3 cellular contexts compared by ENCODE assay signal in genomic region chr12:93039062-93039461, GRCh38.
TF ChIP-seq lines count a peak whose summit lies in the region.

No MANE protein-coding gene starts in this region.

TF ChIP-seq in GM23338, 12 proteins besides CTCF, POLR2A, EP300 and RAD21 (continued from another document):
- TF ChIP-seq REST (IDR thresholded peaks at IDR 0.05; ENCODE audit: unreplicated experiment) = no peak
- no peak for TF ChIP-seq ZNF331 (CRISPR knock-in tag; IDR thresholded peaks at IDR 0.05; ENCODE audit: low read depth)
- no peak for TF ChIP-seq STAT1 (IDR thresholded peaks at IDR 0.05; ENCODE audit: unreplicated experiment)
- TF ChIP-seq, protein P1, sequence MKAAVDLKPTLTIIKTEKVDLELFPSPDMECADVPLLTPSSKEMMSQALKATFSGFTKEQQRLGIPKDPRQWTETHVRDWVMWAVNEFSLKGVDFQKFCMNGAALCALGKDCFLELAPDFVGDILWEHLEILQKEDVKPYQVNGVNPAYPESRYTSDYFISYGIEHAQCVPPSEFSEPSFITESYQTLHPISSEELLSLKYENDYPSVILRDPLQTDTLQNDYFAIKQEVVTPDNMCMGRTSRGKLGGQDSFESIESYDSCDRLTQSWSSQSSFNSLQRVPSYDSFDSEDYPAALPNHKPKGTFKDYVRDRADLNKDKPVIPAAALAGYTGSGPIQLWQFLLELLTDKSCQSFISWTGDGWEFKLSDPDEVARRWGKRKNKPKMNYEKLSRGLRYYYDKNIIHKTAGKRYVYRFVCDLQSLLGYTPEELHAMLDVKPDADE (IDR thresholded peaks at IDR 0.05) = no peak

TF ChIP-seq in K562, 482 proteins besides CTCF, POLR2A, EP300 and RAD21 (continues in another document):
- TF ChIP-seq TSHZ1 (CRISPR knock-in tag; IDR thresholded peaks at IDR 0.05) (no peak), HSF4 (CRISPR knock-in tag; IDR thresholded peaks at IDR 0.05; ENCODE audit: borderline replicate concordance) (no peak), CEBPG (CRISPR knock-in tag; IDR thresholded peaks at IDR 0.05) (peak; percentile 63), CEBPG (tag; conservative IDR thresholded peaks at IDR 0.05 in 1 of 2, IDR thresholded peaks at IDR 0.05 in 1 of 2) (peak in 1 of 2 experiments; percentile 82; a peak in 2 of 4 replicates), FOXJ2 (tag; IDR thresholded peaks at IDR 0.05) (no peak), TFAP4 (CRISPR knock-in tag; IDR thresholded peaks at IDR 0.05; ENCODE audit: borderline replicate concordance) (no peak), CREBBP (IDR thresholded peaks at IDR 0.05; ENCODE audit: low read depth, low read length) (no peak), ZNF197 (CRISPR knock-in tag; IDR thresholded peaks at IDR 0.05; ENCODE audit: low read depth) (no peak), PRDM10 (IDR thresholded peaks at IDR 0.05; ENCODE audit: partially characterized antibody) (peak; percentile 18), TRIM24 (IDR thresholded peaks at IDR 0.05) (peak; percentile 59 to 74; a peak in 3 of 4 replicates), CEBPB (tag; IDR thresholded peaks at IDR 0.05) (0 out of 2 replicates have a peak, but pooled peaks have one; percentile 35), HEY1 (CRISPR knock-in tag; IDR thresholded peaks at IDR 0.05; ENCODE audit: borderline replicate concordance) (no peak), POLR2AphosphoS5 (IDR thresholded peaks at IDR 0.05; ENCODE audit: control insufficient read depth, insufficient read depth, low read depth, low read length) (no peak)

TF ChIP-seq in SK-N-SH, 30 proteins besides CTCF, POLR2A, EP300 and RAD21 (continued from another document):
- no peak for TF ChIP-seq REST (IDR thresholded peaks at IDR 0.05; ENCODE audit: low read depth, low read length)
- no peak for TF ChIP-seq MXI1 (IDR thresholded peaks at IDR 0.05; ENCODE audit: low read depth, low read length)
- TF ChIP-seq, protein P2, sequence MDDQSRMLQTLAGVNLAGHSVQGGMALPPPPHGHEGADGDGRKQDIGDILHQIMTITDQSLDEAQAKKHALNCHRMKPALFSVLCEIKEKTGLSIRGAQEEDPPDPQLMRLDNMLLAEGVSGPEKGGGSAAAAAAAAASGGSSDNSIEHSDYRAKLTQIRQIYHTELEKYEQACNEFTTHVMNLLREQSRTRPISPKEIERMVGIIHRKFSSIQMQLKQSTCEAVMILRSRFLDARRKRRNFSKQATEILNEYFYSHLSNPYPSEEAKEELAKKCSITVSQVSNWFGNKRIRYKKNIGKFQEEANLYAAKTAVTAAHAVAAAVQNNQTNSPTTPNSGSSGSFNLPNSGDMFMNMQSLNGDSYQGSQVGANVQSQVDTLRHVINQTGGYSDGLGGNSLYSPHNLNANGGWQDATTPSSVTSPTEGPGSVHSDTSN (IDR thresholded peaks at IDR 0.05) = no peak
- TF ChIP-seq, protein P3, sequence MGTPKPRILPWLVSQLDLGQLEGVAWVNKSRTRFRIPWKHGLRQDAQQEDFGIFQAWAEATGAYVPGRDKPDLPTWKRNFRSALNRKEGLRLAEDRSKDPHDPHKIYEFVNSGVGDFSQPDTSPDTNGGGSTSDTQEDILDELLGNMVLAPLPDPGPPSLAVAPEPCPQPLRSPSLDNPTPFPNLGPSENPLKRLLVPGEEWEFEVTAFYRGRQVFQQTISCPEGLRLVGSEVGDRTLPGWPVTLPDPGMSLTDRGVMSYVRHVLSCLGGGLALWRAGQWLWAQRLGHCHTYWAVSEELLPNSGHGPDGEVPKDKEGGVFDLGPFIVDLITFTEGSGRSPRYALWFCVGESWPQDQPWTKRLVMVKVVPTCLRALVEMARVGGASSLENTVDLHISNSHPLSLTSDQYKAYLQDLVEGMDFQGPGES (IDR thresholded peaks at IDR 0.05; ENCODE audit: low read depth, low read length) = no peak
- no peak for TF ChIP-seq CHD2 (IDR thresholded peaks at IDR 0.05; ENCODE audit: low read length, partially characterized antibody)
- TF ChIP-seq, protein P4, sequence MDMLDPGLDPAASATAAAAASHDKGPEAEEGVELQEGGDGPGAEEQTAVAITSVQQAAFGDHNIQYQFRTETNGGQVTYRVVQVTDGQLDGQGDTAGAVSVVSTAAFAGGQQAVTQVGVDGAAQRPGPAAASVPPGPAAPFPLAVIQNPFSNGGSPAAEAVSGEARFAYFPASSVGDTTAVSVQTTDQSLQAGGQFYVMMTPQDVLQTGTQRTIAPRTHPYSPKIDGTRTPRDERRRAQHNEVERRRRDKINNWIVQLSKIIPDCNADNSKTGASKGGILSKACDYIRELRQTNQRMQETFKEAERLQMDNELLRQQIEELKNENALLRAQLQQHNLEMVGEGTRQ (IDR thresholded peaks at IDR 0.05; ENCODE audit: borderline replicate concordance, low read depth, low read length) = no peak
- no peak for TF ChIP-seq POLR2AphosphoS5 (IDR thresholded peaks at IDR 0.05; ENCODE audit: low read depth, low read length)
- TF ChIP-seq ELF1 (IDR thresholded peaks at IDR 0.05) = no peak
- no peak for TF ChIP-seq RFX5 (IDR thresholded peaks at IDR 0.05; ENCODE audit: low read length)
